16 cellular contexts compared by ENCODE assay signal in genomic region chrX:124347242-124347641, GRCh38. TPM values are rescaled to one million over a fixed set of nuclear protein-coding genes. Genes with fewer than 3 reads are reported as not detected.
DNase-seq lines count a peak whose midpoint lies in the region; ATAC-seq and TF ChIP-seq lines count a peak whose summit lies in the region.
"Had no signal": no experiment of that assay in that cellular context is flagged by ENCODE, and none has a peak within 500 bp of the region (broad histone marks: within the 10 kb centered on the region; RNA-seq: fewer than 3 reads in every experiment).

No MANE protein-coding gene starts in this region.

- H3K4me3 Mint-ChIP-seq in activated CD4-positive, alpha-beta memory T cell treated with anti-CD3 and anti-CD28 coated beads, Interleukin-2, amount 10 ng/mL, durations not matched to agents 7 days and 5 days = peak overlapping the region; percentile 94

- CTCF ChIA-PET in activated CD4-positive, alpha-beta memory T cell treated with anti-CD3 and anti-CD28 coated beads, Interleukin-2, amount 10 ng/mL, durations not matched to agents 7 days and 5 days (lab: Charles Lee) = interaction anchor here (0.8 to 1.5 kb wide), 3 partner anchors 9 to 136 kb away, joined by 3 to 4 read pairs (median 3); no protein-coding TSS in a partner anchor

- peaks cover 36% of the 10 kb centered on the region for H3K4me1 ChIP-seq in Loucy (ENCODE audit: insufficient read depth, low read length, poor library complexity, severe bottlenecking)
- no peaks in the 10 kb centered on the region for H3K4me1 ChIP-seq in left lung

- H3K9ac ChIP-seq in Loucy (ENCODE audit: low read depth, low read length, poor library complexity, severe bottlenecking) = peak overlapping the region; percentile 99

- ATAC-seq in left lung = no peak

- no peaks in the 10 kb centered on the region for H3K9me3 Mint-ChIP-seq in activated CD4-positive, alpha-beta memory T cell treated with anti-CD3 and anti-CD28 coated beads, Interleukin-2, amount 10 ng/mL, durations not matched to agents 7 days and 5 days

- H3K79me2 ChIP-seq in Loucy (ENCODE audit: insufficient read depth, low read length) = peaks cover 73% of the 10 kb centered on the region

- peak overlapping the region; percentile 98 for H3K27ac Mint-ChIP-seq in activated CD4-positive, alpha-beta memory T cell treated with anti-CD3 and anti-CD28 coated beads, Interleukin-2, amount 10 ng/mL, durations not matched to agents 7 days and 5 days

- H3K4me1 Mint-ChIP-seq in activated CD4-positive, alpha-beta memory T cell treated with anti-CD3 and anti-CD28 coated beads, Interleukin-2, amount 10 ng/mL, durations not matched to agents 7 days and 5 days = peaks cover 50% of the 10 kb centered on the region

- H3K27me3 ChIP-seq in Loucy (ENCODE audit: insufficient read depth, low read length, poor library complexity, severe bottlenecking) (no peaks in the 10 kb centered on the region), left lung (no peaks in the 10 kb centered on the region)
- H3K27me3 ChIP-seq: MG63, ovary had no signal

- no peak overlapping the region for H3K27ac ChIP-seq in left lung
- H3K27ac ChIP-seq: C4-2B, ovary, PC-9 had no signal

- no peaks in the 10 kb centered on the region; the same call in 1 of the 2 replicates for H3F3A ChIP-seq in Loucy (ENCODE audit: low read depth)

- intact Hi-C loops in left lung (cut with DNase I) = no loop called here

- H3K4me3 ChIP-seq in Loucy (ENCODE audit: low read length, poor library complexity, severe bottlenecking) (peak overlapping the region; percentile 90), left lung (no peak overlapping the region)
- H3K4me3 ChIP-seq: lung, MG63, ovary, PC-9 had no signal

- TF ChIP-seq CTCF in Loucy (conservative IDR thresholded peaks at IDR 0.05; ENCODE audit: low read length) (no peak), GM13977 (IDR thresholded peaks at IDR 0.05; ENCODE audit: extremely low read depth, insufficient read depth, missing control alignments) (no peak), left lung (IDR thresholded peaks at IDR 0.05) (no peak)

- no peak for DNase-seq in activated CD4-positive, alpha-beta memory T cell treated with anti-CD3 and anti-CD28 coated beads, Interleukin-2, amount 10 ng/mL, durations not matched to agents 7 days and 5 days
- DNase-seq in central memory CD4-positive, alpha-beta T cell = peak; percentile 12
- DNase-seq in stimulated activated CD4-positive, alpha-beta T cell treated with anti-CD3 and anti-CD28 coated beads, Interleukin-4, amount 100 ng/mL, for 1 hour = peak; percentile 34
- DNase-seq in SIG-M5 (lab: John Stamatoyannopoulos, UW) (no peak), GM13977 (ENCODE audit: low spot score) (no peak), left lung (no peak), NCI-H1436 (lab: John Stamatoyannopoulos, UW) (no peak)
- DNase-seq: hippocampal formation, MG63, NCI-H2227 treated with DMSO at 0.1 percent for 48 hours, ovary, PC-9, substantia nigra had no signal

- peak overlapping the region; percentile 78 for H3K4me2 ChIP-seq in Loucy (ENCODE audit: low read depth, low read length, poor library complexity, severe bottlenecking)
- H3K4me2 ChIP-seq: PC-9 had no signal

- no peaks in the 10 kb centered on the region for H3K9me2 ChIP-seq in Loucy (replicated peaks; ENCODE audit: low read depth, low read length)

- H3K36me3 Mint-ChIP-seq in activated CD4-positive, alpha-beta memory T cell treated with anti-CD3 and anti-CD28 coated beads, Interleukin-2, amount 10 ng/mL, durations not matched to agents 7 days and 5 days (ENCODE audit: low read depth) = peaks cover 15% of the 10 kb centered on the region

- H3K36me3 ChIP-seq in Loucy (ENCODE audit: insufficient read depth, low read length) = no peaks in the 10 kb centered on the region
- no peaks in the 10 kb centered on the region for H3K36me3 ChIP-seq in left lung
- H3K36me3 ChIP-seq: MG63, ovary had no signal

- H4K20me1 ChIP-seq in Loucy (ENCODE audit: insufficient read depth, low read length, poor library complexity, severe bottlenecking) = peaks cover 3% of the 10 kb centered on the region

- H3K9me3 ChIP-seq in Loucy (ENCODE audit: insufficient read depth, low read depth, low read length) (no peaks in the 10 kb centered on the region), left lung (no peaks in the 10 kb centered on the region)
- H3K9me3 ChIP-seq: MG63, ovary had no signal

- POLR2A ChIA-PET in activated CD4-positive, alpha-beta memory T cell treated with anti-CD3 and anti-CD28 coated beads, Interleukin-2, amount 10 ng/mL, durations not matched to agents 7 days and 5 days (lab: Charles Lee) = interaction anchor here (0.6 to 8.5 kb wide), 15 partner anchors 9 to 656 kb away, joined by 3 to 118 read pairs (median 6); partner anchors contain the start of gene STAG2

- H3K27me3 Mint-ChIP-seq in activated CD4-positive, alpha-beta memory T cell treated with anti-CD3 and anti-CD28 coated beads, Interleukin-2, amount 10 ng/mL, durations not matched to agents 7 days and 5 days = no peaks in the 10 kb centered on the region

- in situ Hi-C loops in GM13977 (cut with MboI; ENCODE audit: low pct_unique_long_range_greater_than_20kb, low sequenced_read_pairs, unreplicated experiment) = no loop called here

- no peak overlapping the region for H2AFZ ChIP-seq in Loucy (ENCODE audit: low read length)
- H2AFZ ChIP-seq: PC-9 had no signal

RNA-seq across cellular contexts. Expression of gene SH2D1A, which starts 0.9 kb away (rescaled TPM):
- 10 to 100 TPM; 58.3 to 61.2 TPM for total RNA-seq in activated CD4-positive, alpha-beta memory T cell treated with anti-CD3 and anti-CD28 coated beads, Interleukin-2, amount 10 ng/mL, durations not matched to agents 7 days and 5 days
- total RNA-seq in left lung = 1 to 10 TPM in 1 of 2 donors, under 1 TPM in 1; 0.44 to 1.1 TPM
- total RNA-seq: PC-9 had no signal

RNA-seq across cellular contexts. Expression of gene TEX13D, which starts 14.8 kb away (rescaled TPM):
- not detected for total RNA-seq in activated CD4-positive, alpha-beta memory T cell treated with anti-CD3 and anti-CD28 coated beads, Interleukin-2, amount 10 ng/mL, durations not matched to agents 7 days and 5 days
- total RNA-seq in left lung = not detected
- total RNA-seq: lung, ovary, PC-9 had no signal

Comparison
In these comparisons a context has a peak if more than half of its experiments do, and no peak if none do; other contexts are left out.
1. DNase-seq: peak in central memory CD4-positive, alpha-beta T cell (single experiment) and stimulated activated CD4-positive, alpha-beta T cell treated with anti-CD3 and anti-CD28 coated beads, Interleukin-4, amount 100 ng/mL, for 1 hour (single experiment); none in activated CD4-positive, alpha-beta memory T cell treated with anti-CD3 and anti-CD28 coated beads, Interleukin-2, amount 10 ng/mL, durations not matched to agents 7 days and 5 days (single experiment), SIG-M5 (single experiment), GM13977 (single experiment), left lung (0 of 2) and NCI-H1436 (single experiment).
2. RNA of gene SH2D1A, which starts 0.9 kb away (total RNA-seq): 58.3 to 61.2 TPM in activated CD4-positive, alpha-beta memory T cell treated with anti-CD3 and anti-CD28 coated beads, Interleukin-2, amount 10 ng/mL, durations not matched to agents 7 days and 5 days; 0.44 to 1.1 TPM in left lung; every median in the first group is over 10 times any median in the second.